Comparison of ENCODE assay signal across 1 cellular context in the genomic region with DNA sequence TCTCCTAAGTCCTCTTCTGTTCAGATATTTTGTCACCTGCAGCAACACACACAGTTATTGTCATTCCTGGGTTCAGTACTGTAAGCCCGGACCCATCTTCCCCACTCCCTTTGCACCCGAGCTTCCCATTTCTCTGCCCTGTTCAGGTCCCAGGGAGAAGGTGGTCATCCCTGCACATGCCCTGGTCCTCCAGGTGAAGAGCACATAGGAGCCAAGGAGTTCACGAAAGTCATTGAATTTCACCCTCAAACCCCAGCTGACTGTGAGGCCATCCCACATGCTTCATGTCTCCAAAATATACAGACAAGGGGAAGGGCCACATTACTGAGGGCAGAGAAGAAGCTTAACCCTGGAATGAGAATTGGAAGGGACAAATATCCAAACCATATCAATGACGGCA.
TF ChIP-seq lines count a peak whose summit lies in the region.

No MANE protein-coding gene starts in this region.

TF ChIP-seq in GM12878, 131 proteins besides CTCF, POLR2A, EP300 and RAD21:
- no peak for TF ChIP-seq NFYA (IDR thresholded peaks at IDR 0.05; ENCODE audit: borderline replicate concordance, low read depth, low read length)
- no peak for TF ChIP-seq TCF3 (IDR thresholded peaks at IDR 0.05; ENCODE audit: borderline replicate concordance, insufficient read depth, low read depth, low read length)
- TF ChIP-seq POLR2AphosphoS2 (IDR thresholded peaks at IDR 0.05; ENCODE audit: low read depth, low read length), result no peak
- TF ChIP-seq TARDBP (IDR thresholded peaks at IDR 0.05; ENCODE audit: borderline replicate concordance), result no peak
- TF ChIP-seq, protein P1, sequence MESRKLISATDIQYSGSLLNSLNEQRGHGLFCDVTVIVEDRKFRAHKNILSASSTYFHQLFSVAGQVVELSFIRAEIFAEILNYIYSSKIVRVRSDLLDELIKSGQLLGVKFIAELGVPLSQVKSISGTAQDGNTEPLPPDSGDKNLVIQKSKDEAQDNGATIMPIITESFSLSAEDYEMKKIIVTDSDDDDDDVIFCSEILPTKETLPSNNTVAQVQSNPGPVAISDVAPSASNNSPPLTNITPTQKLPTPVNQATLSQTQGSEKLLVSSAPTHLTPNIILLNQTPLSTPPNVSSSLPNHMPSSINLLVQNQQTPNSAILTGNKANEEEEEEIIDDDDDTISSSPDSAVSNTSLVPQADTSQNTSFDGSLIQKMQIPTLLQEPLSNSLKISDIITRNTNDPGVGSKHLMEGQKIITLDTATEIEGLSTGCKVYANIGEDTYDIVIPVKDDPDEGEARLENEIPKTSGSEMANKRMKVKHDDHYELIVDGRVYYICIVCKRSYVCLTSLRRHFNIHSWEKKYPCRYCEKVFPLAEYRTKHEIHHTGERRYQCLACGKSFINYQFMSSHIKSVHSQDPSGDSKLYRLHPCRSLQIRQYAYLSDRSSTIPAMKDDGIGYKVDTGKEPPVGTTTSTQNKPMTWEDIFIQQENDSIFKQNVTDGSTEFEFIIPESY (IDR thresholded peaks at IDR 0.05), result no peak
- no peak for TF ChIP-seq ZNF207 (IDR thresholded peaks at IDR 0.05; ENCODE audit: borderline replicate concordance)
- no peak for TF ChIP-seq PML (IDR thresholded peaks at IDR 0.05; ENCODE audit: low read length)
- TF ChIP-seq, protein P2, sequence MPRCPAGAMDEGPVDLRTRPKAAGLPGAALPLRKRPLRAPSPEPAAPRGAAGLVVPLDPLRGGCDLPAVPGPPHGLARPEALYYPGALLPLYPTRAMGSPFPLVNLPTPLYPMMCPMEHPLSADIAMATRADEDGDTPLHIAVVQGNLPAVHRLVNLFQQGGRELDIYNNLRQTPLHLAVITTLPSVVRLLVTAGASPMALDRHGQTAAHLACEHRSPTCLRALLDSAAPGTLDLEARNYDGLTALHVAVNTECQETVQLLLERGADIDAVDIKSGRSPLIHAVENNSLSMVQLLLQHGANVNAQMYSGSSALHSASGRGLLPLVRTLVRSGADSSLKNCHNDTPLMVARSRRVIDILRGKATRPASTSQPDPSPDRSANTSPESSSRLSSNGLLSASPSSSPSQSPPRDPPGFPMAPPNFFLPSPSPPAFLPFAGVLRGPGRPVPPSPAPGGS (IDR thresholded peaks at IDR 0.05; ENCODE audit: borderline replicate concordance, insufficient read depth, low read depth, low read length, poor library complexity, severe bottlenecking), result no peak
- TF ChIP-seq NR2C2 (IDR thresholded peaks at IDR 0.05; ENCODE audit: borderline replicate concordance, control insufficient read depth, insufficient read length, low read depth), result no peak
- TF ChIP-seq, protein P3, sequence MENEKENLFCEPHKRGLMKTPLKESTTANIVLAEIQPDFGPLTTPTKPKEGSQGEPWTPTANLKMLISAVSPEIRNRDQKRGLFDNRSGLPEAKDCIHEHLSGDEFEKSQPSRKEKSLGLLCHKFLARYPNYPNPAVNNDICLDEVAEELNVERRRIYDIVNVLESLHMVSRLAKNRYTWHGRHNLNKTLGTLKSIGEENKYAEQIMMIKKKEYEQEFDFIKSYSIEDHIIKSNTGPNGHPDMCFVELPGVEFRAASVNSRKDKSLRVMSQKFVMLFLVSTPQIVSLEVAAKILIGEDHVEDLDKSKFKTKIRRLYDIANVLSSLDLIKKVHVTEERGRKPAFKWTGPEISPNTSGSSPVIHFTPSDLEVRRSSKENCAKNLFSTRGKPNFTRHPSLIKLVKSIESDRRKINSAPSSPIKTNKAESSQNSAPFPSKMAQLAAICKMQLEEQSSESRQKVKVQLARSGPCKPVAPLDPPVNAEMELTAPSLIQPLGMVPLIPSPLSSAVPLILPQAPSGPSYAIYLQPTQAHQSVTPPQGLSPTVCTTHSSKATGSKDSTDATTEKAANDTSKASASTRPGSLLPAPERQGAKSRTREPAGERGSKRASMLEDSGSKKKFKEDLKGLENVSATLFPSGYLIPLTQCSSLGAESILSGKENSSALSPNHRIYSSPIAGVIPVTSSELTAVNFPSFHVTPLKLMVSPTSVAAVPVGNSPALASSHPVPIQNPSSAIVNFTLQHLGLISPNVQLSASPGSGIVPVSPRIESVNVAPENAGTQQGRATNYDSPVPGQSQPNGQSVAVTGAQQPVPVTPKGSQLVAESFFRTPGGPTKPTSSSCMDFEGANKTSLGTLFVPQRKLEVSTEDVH (IDR thresholded peaks at IDR 0.05; ENCODE audit: low read depth, partially characterized antibody), result no peak
- no peak for TF ChIP-seq PAX8 (IDR thresholded peaks at IDR 0.05)
- TF ChIP-seq, protein P4, sequence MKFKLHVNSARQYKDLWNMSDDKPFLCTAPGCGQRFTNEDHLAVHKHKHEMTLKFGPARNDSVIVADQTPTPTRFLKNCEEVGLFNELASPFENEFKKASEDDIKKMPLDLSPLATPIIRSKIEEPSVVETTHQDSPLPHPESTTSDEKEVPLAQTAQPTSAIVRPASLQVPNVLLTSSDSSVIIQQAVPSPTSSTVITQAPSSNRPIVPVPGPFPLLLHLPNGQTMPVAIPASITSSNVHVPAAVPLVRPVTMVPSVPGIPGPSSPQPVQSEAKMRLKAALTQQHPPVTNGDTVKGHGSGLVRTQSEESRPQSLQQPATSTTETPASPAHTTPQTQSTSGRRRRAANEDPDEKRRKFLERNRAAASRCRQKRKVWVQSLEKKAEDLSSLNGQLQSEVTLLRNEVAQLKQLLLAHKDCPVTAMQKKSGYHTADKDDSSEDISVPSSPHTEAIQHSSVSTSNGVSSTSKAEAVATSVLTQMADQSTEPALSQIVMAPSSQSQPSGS (IDR thresholded peaks at IDR 0.05; ENCODE audit: low read length), result no peak
- TF ChIP-seq, protein P5, sequence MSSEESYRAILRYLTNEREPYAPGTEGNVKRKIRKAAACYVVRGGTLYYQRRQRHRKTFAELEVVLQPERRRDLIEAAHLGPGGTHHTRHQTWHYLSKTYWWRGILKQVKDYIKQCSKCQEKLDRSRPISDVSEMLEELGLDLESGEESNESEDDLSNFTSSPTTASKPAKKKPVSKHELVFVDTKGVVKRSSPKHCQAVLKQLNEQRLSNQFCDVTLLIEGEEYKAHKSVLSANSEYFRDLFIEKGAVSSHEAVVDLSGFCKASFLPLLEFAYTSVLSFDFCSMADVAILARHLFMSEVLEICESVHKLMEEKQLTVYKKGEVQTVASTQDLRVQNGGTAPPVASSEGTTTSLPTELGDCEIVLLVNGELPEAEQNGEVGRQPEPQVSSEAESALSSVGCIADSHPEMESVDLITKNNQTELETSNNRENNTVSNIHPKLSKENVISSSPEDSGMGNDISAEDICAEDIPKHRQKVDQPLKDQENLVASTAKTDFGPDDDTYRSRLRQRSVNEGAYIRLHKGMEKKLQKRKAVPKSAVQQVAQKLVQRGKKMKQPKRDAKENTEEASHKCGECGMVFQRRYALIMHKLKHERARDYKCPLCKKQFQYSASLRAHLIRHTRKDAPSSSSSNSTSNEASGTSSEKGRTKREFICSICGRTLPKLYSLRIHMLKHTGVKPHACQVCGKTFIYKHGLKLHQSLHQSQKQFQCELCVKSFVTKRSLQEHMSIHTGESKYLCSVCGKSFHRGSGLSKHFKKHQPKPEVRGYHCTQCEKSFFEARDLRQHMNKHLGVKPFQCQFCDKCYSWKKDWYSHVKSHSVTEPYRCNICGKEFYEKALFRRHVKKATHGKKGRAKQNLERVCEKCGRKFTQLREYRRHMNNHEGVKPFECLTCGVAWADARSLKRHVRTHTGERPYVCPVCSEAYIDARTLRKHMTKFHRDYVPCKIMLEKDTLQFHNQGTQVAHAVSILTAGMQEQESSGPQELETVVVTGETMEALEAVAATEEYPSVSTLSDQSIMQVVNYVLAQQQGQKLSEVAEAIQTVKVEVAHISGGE (CRISPR knock-in tag; IDR thresholded peaks at IDR 0.05), result no peak
- TF ChIP-seq YY1 (IDR thresholded peaks at IDR 0.05; ENCODE audit: low read depth, low read length), result no peak
- no peak for TF ChIP-seq GATAD2B (conservative IDR thresholded peaks at IDR 0.05; ENCODE audit: low read depth)
- no peak for TF ChIP-seq NFIC (IDR thresholded peaks at IDR 0.05; ENCODE audit: low read depth, low read length)
TF ChIP-seq in GM12878: peak in this region for 0.
